In the genomic region with DNA sequence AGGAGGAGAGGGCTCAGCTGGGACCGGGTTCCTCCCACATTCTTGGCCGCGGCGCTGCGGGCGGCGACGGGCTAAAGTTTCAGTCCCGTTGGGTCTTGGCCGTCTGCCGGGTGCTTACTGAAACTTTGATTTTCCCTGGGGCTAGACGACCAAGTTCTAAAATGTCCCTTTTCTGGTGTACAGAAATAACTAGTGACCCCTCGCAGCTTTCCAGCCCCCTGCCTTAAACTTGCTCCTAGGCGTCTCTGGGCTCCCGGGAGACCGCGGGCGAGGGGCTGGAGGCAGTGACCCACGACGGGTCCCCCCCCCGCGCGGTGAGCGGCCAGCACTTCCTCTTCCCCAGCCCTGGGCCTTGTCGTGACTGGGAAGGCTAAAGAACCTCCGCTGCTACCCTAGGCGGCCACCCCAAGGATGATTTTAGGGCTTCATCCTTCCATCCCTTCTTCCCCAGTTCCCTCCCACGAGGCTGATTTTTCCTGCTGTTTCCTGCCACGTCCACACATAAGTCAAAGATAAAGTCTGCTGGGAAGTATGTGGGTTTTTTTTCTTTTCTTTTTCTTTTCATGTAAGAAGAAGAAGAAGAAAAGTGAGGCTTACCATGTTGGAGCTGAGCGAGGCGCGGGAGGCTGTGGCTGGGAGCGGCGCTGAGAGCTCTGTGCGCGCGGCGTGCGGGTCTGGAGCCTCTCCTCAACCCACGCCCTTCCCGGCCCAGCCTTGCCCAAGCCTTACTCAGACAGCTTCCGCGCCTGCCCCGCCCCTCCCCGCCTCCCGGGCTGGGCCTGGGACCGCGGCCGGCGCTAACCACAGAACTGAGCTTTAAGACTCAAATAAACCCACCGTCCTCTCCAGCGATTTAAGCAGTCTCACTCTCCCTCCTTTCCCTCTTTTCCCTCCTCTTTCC, we compare ENCODE assay signal across 8 cellular contexts. TPM values are rescaled to one million over a fixed set of nuclear protein-coding genes. Genes with fewer than 3 reads are reported as not detected.
DNase-seq lines count a peak whose midpoint lies in the region; ATAC-seq, FAIRE-seq and TF ChIP-seq lines count a peak whose summit lies in the region.

Gene S100A11 (minus strand): TSS at position 689 of the 901 bp plus-strand sequence. CDS start 89 bp downstream, at position 600.

- H3K9ac ChIP-seq in stomach smooth muscle (ENCODE audit: low read length in 2 of 2): peak within 1 kb of the TSS; percentile 90

- peak within 1 kb of the TSS; percentile 99 for H3K27ac Mint-ChIP-seq in nephron progenitor cell

- H3K27me3 Mint-ChIP-seq in nephron progenitor cell (ENCODE audit: low read depth, poor library complexity): no peaks in the 10 kb centered on the region

- H3K9me3 Mint-ChIP-seq in nephron progenitor cell: no peaks in the 10 kb centered on the region

- peak within 1 kb of the TSS; percentile 76 for H3K27ac ChIP-seq in stomach smooth muscle (ENCODE audit: low read length)

- H3K36me3 ChIP-seq in stomach smooth muscle (ENCODE audit: control insufficient read depth in 2 of 2, insufficient read depth in 2 of 2, low read length in 2 of 2): peaks cover 5 to 7% of the 10 kb centered on the region in 2 donors

- DNase-seq in GM12892 (ENCODE audit: insufficient read length) (peak; percentile 56), SHP77 (lab: John Stamatoyannopoulos, UW) (peak; percentile 39 to 65), fibroblast of pulmonary artery (ENCODE audit: low read depth) (peak; percentile 85), nephron progenitor cell (peak; percentile 85), NCI-H146 (lab: John Stamatoyannopoulos, UW) (no peak)
- peak; percentile 73 for DNase-seq in activated T-helper 9 cell treated with anti-CD3 and anti-CD28 coated beads, Interleukin-2, amount 50 U/mL, for 16 hours (ENCODE audit: low read depth)

- peaks cover 12% of the 10 kb centered on the region for H3K4me1 ChIP-seq in stomach smooth muscle (ENCODE audit: control insufficient read depth, insufficient read depth, low read length)

- TF ChIP-seq CTCF in fibroblast of pulmonary artery (IDR thresholded peaks at IDR 0.05; ENCODE audit: low read length, missing control alignments): no peak
- TF ChIP-seq CTCF in nephron progenitor cell (IDR thresholded peaks at IDR 0.05): no peak

- H3K4me1 Mint-ChIP-seq in nephron progenitor cell: peaks cover 45% of the 10 kb centered on the region

- TF ChIP-seq POLR2A in GM12892 (IDR thresholded peaks at IDR 0.05; ENCODE audit: low read depth, low read length): peak; percentile 17; the same call in 1 of the 2 replicates

- peak within 1 kb of the TSS; percentile 97 for H3K4me3 Mint-ChIP-seq in nephron progenitor cell

- H3K9me3 ChIP-seq in stomach smooth muscle (ENCODE audit: control insufficient read depth in 2 of 2, low read length in 2 of 2): no peaks in the 10 kb centered on the region

- ATAC-seq in HG03066 (IDR thresholded peaks at IDR 0.05; ENCODE audit: low read depth, unreplicated experiment): peak; percentile 47

- H3K4me3 ChIP-seq in fibroblast of pulmonary artery (replicated peaks; ENCODE audit: low read depth, low read length) (peak within 1 kb of the TSS; percentile 97), stomach smooth muscle (ENCODE audit: low read length in 2 of 2) (peak within 1 kb of the TSS; percentile 84 to 90)

- FAIRE-seq in GM12892 (lab: Jason Lieb, UNC): no peak

- peaks cover 22% of the 10 kb centered on the region for H3K36me3 Mint-ChIP-seq in nephron progenitor cell (ENCODE audit: low read depth)

- H3K27me3 ChIP-seq in stomach smooth muscle (ENCODE audit: control insufficient read depth in 1 of 2, insufficient read depth in 2 of 2, low read length in 2 of 2): peaks cover 0 to 2% of the 10 kb centered on the region in 2 donors

RNA-seq across cellular contexts. Expression of gene S100A11, which starts in this region (rescaled TPM):
- polyA plus RNA-seq in GM12892 (2012; ENCODE audit: missing spikeins): 45.2 TPM
